Comparison of ENCODE assay signal across 8 cellular contexts in genomic region chr16:74999208-74999682, GRCh38. TPM values are rescaled to one million over a fixed set of nuclear protein-coding genes. Genes with fewer than 3 reads are reported as not detected.
DNase-seq lines count a peak whose midpoint lies in the region; ATAC-seq, FAIRE-seq and TF ChIP-seq lines count a peak whose summit lies in the region.

No MANE protein-coding gene starts in this region.

- no peaks in the 10 kb centered on the region for H3K9me1 ChIP-seq in endothelial cell of umbilical vein (replicated peaks; ENCODE audit: control insufficient read depth, extremely low read depth, insufficient read depth, low read length)

- dilution Hi-C loops in endothelial cell of umbilical vein (cut with MboI; ENCODE audit: extremely low pct_ligation_motif_present, low sequenced_read_pairs) = no loop called here

- TF ChIP-seq CTCF in AG09309 (IDR thresholded peaks at IDR 0.05; ENCODE audit: control insufficient read depth, insufficient read depth, low read depth, low read length, missing control alignments) (no peak), VCaP (conservative IDR thresholded peaks at IDR 0.05) (no peak), endothelial cell of umbilical vein (IDR thresholded peaks at IDR 0.05; ENCODE audit: extremely low read depth in 1 of 2, insufficient read depth in 1 of 2, low read depth in 1 of 2, low read length in 2 of 2) (no peak), tibial nerve (IDR thresholded peaks at IDR 0.05) (no peak)

- TF ChIP-seq POLR2A in endothelial cell of umbilical vein (IDR thresholded peaks at IDR 0.05; ENCODE audit: low read depth, low read length) = peak; percentile 21
- no peak for TF ChIP-seq POLR2A in tibial nerve (IDR thresholded peaks at IDR 0.05)

- TF ChIP-seq EP300 in tibial nerve (IDR thresholded peaks at IDR 0.05) = no peak

- ATAC-seq in GM19023 (IDR thresholded peaks at IDR 0.05; ENCODE audit: unreplicated experiment) (peak; percentile 32), HG03280 (IDR thresholded peaks at IDR 0.05; ENCODE audit: unreplicated experiment) (peak; percentile 43)

- peak overlapping the region; percentile 55 for H2AFZ ChIP-seq in endothelial cell of umbilical vein (ENCODE audit: low read depth, low read length)

- no peaks in the 10 kb centered on the region for H3K9me3 ChIP-seq in endothelial cell of umbilical vein (replicated peaks; ENCODE audit: control insufficient read depth, insufficient read depth, low read length)
- H3K9me3 ChIP-seq in mucosa of stomach (ENCODE audit: control insufficient read depth, low read length) = no peaks in the 10 kb centered on the region
- H3K9me3 ChIP-seq in tibial nerve = no peaks in the 10 kb centered on the region

- DNase-seq in AG09309 (ENCODE audit: low read depth) (no peak), endothelial cell of umbilical vein (ENCODE audit: low read depth, low spot score) (no peak), tibial nerve (ENCODE audit: low spot score in 2 of 2) (no peak), NCI-H345 (lab: John Stamatoyannopoulos, UW) (no peak)

- BruUV-seq in endothelial cell of umbilical vein (replicated peaks; lab: Mats Ljungman, UMichigan) = TSS peak; percentile 12

- intact Hi-C loops in endothelial cell of umbilical vein (cut with micrococcal nuclease) = no loop called here

- 1% methylated on average over 27 to 28 of the region's 51 CpGs for WGBS in tibial nerve, 2 donors

- peak overlapping the region; percentile 56 for H3K4me3 ChIP-seq in AG09309 (ENCODE audit: control insufficient read depth, low read depth, low read length)
- peak overlapping the region; percentile 61 to 82 (median 63) for H3K4me3 ChIP-seq in endothelial cell of umbilical vein (replicated peaks in 1 of 3; ENCODE audit: insufficient read depth in 1 of 3, low read depth in 1 of 3, low read length in 3 of 3)
- peak overlapping the region; percentile 20 for H3K4me3 ChIP-seq in mucosa of stomach (ENCODE audit: low read length)
- peak overlapping the region; percentile 65 to 90 (median 78) for H3K4me3 ChIP-seq in tibial nerve

- no peaks in the 10 kb centered on the region for H3K27me3 ChIP-seq in endothelial cell of umbilical vein (ENCODE audit: control insufficient read depth in 2 of 2, insufficient read depth in 2 of 2, low read length in 2 of 2)
- H3K27me3 ChIP-seq in mucosa of stomach (ENCODE audit: control insufficient read depth, insufficient read depth, low read length) = no peaks in the 10 kb centered on the region
- H3K27me3 ChIP-seq in tibial nerve = no peaks in the 10 kb centered on the region

- H3K27ac ChIP-seq in VCaP (peak overlapping the region; percentile 73), endothelial cell of umbilical vein (ENCODE audit: insufficient read depth, low read depth, low read length) (peak overlapping the region; percentile 23), tibial nerve (peak overlapping the region in 3 of 4 donors; percentile 66 to 91 (median 73))

- H4K20me1 ChIP-seq in endothelial cell of umbilical vein (replicated peaks; ENCODE audit: control insufficient read depth, extremely low read depth, insufficient read depth, low read length) = no peaks in the 10 kb centered on the region

- POLR2A ChIA-PET in endothelial cell of umbilical vein (lab: Charles Lee) = no interaction called here

- H3K4me1 ChIP-seq in endothelial cell of umbilical vein (ENCODE audit: control insufficient read depth, extremely low read depth, insufficient read depth, low read length) = peaks cover 21% of the 10 kb centered on the region
- H3K4me1 ChIP-seq in mucosa of stomach (ENCODE audit: control insufficient read depth, insufficient read depth, low read length) = peaks cover 17% of the 10 kb centered on the region
- peaks cover 0 to 30% (median 2%) of the 10 kb centered on the region in 4 donors for H3K4me1 ChIP-seq in tibial nerve

- H3K36me3 ChIP-seq in endothelial cell of umbilical vein (ENCODE audit: control insufficient read depth in 2 of 2, extremely low read depth in 1 of 2, insufficient read depth in 2 of 2, low read length in 2 of 2) (no peaks in the 10 kb centered on the region), mucosa of stomach (ENCODE audit: control insufficient read depth, insufficient read depth, low read length) (no peaks in the 10 kb centered on the region), tibial nerve (no peaks in the 10 kb centered on the region)

- CTCF ChIA-PET in endothelial cell of umbilical vein (lab: Charles Lee) = interaction anchor here (0.6 to 5.9 kb wide), 9 partner anchors 8 to 112 kb away, joined by 3 to 317 read pairs (median 9); no protein-coding TSS in a partner anchor

- H3K9ac ChIP-seq in endothelial cell of umbilical vein (replicated peaks; ENCODE audit: extremely low read depth, insufficient read depth, low read length) (peak overlapping the region; percentile 57), mucosa of stomach (ENCODE audit: low read length) (peak overlapping the region; percentile 70)

- H3K79me2 ChIP-seq in endothelial cell of umbilical vein (ENCODE audit: control insufficient read depth, insufficient read depth, low read length) = peaks cover 41% of the 10 kb centered on the region

- peak overlapping the region; percentile 80 for H3K4me2 ChIP-seq in endothelial cell of umbilical vein (ENCODE audit: insufficient read depth, low read length)

- FAIRE-seq in endothelial cell of umbilical vein (lab: Jason Lieb, UNC) = no peak

TF ChIP-seq in endothelial cell of umbilical vein, 7 proteins besides CTCF, POLR2A, EP300 and RAD21:
- TF ChIP-seq GATA2 (IDR thresholded peaks at IDR 0.05; ENCODE audit: insufficient read depth, insufficient read length, low read depth, low read length) = no peak
- no peak for TF ChIP-seq FOS (IDR thresholded peaks at IDR 0.05; ENCODE audit: borderline replicate concordance, insufficient read depth, low read length)
- no peak for TF ChIP-seq MYC (IDR thresholded peaks at IDR 0.05; ENCODE audit: low read depth, low read length)
- peak; percentile 1 for TF ChIP-seq POLR2AphosphoS5 (IDR thresholded peaks at IDR 0.05; ENCODE audit: insufficient read depth, low read depth, low read length)
- no peak for TF ChIP-seq EZH2 (IDR thresholded peaks at IDR 0.05; ENCODE audit: borderline replicate concordance, low read depth, low read length, severe bottlenecking)

RNA-seq across cellular contexts. Expression of gene ZNRF1, which starts 0.4 kb away (rescaled TPM):
- 33.2 and 34.9 TPM in 2 replicates for total RNA-seq in endothelial cell of umbilical vein
- polyA plus RNA-seq in endothelial cell of umbilical vein = 23.7 and 25.7 TPM in 2 replicates
- 18.1 and 21.5 TPM in 2 replicates for polyA plus RNA-seq in endothelial cell of umbilical vein (2011; cell fraction: cytosol; rRNA removed)
- 33.2 and 38.1 TPM in 2 replicates for polyA plus RNA-seq in endothelial cell of umbilical vein (2011; cell fraction: nucleus; rRNA removed)
- 29.6 and 47.4 TPM in 2 replicates for polyA plus RNA-seq in endothelial cell of umbilical vein (2012)
- polyA minus RNA-seq in endothelial cell of umbilical vein = 23.4 and 28.6 TPM in 2 replicates
- 16.1 TPM for polyA minus RNA-seq in endothelial cell of umbilical vein (2011; cell fraction: cytosol; rRNA and poly(A)+ RNA removed)
- polyA minus RNA-seq in endothelial cell of umbilical vein (2011; cell fraction: nucleus; rRNA and poly(A)+ RNA removed) = 26.0 and 34.1 TPM in 2 replicates
- 10 to 100 TPM; 10.3 to 31.4 (median 14.7) TPM for total RNA-seq in tibial nerve

RNA-seq across cellular contexts. Expression of gene WDR59, which starts 14.3 kb away (rescaled TPM):
- total RNA-seq in endothelial cell of umbilical vein (60.0 and 62.2 TPM in 2 replicates), tibial nerve (10 to 100 TPM; 29.2 to 61.4 (median 45.6) TPM)
- 51.1 and 51.3 TPM in 2 replicates for polyA plus RNA-seq in endothelial cell of umbilical vein
- polyA plus RNA-seq in endothelial cell of umbilical vein (2011; cell fraction: cytosol; rRNA removed) = 36.3 TPM in 2 replicates
- polyA plus RNA-seq in endothelial cell of umbilical vein (2011; cell fraction: nucleus; rRNA removed) = 161 and 194 TPM in 2 replicates
- 36.0 and 36.7 TPM in 2 replicates for polyA plus RNA-seq in endothelial cell of umbilical vein (2012)
- 74.0 and 91.3 TPM in 2 replicates for polyA minus RNA-seq in endothelial cell of umbilical vein
- 21.8 TPM for polyA minus RNA-seq in endothelial cell of umbilical vein (2011; cell fraction: cytosol; rRNA and poly(A)+ RNA removed)
- 65.9 and 79.0 TPM in 2 replicates for polyA minus RNA-seq in endothelial cell of umbilical vein (2011; cell fraction: nucleus; rRNA and poly(A)+ RNA removed)

Comparison
In these comparisons a context has a peak if more than half of its experiments do, and no peak if none do; other contexts are left out.
1. H3K4me3 ChIP-seq: peak in every context shown above with its lines; median percentile 78 in tibial nerve; 63 in endothelial cell of umbilical vein; 56 in AG09309; 20 in mucosa of stomach.
2. H3K27ac ChIP-seq: peak in every context shown above with its lines; median percentile 73 in VCaP; 73 in tibial nerve; 23 in endothelial cell of umbilical vein.